In genomic region chr1:55051621-55052020, GRCh38 we compare ENCODE assay signal across 16 cellular contexts. TPM values are rescaled to one million over a fixed set of nuclear protein-coding genes. Genes with fewer than 3 reads are reported as not detected.
DNase-seq lines count a peak whose midpoint lies in the region; ATAC-seq and TF ChIP-seq lines count a peak whose summit lies in the region.
"Had no signal": no experiment of that assay in that cellular context is flagged by ENCODE, and none has a peak within 500 bp of the region (broad histone marks: within the 10 kb centered on the region; RNA-seq: fewer than 3 reads in every experiment).

No MANE protein-coding gene starts in this region.

- intact Hi-C loops in sciatic nerve (cut with DNase I), result no loop called here
- intact Hi-C loops in stomach (cut with DNase I; ENCODE audit: low total_unique reads), result no loop called here
- intact Hi-C loops in gastrocnemius medialis (cut with DNase I; ENCODE audit: low total_unique reads), result no loop called here

- H3K27me3 ChIP-seq in H7 (ENCODE audit: control insufficient read depth, insufficient read depth, low read length) (no peaks in the 10 kb centered on the region), stomach (no peaks in the 10 kb centered on the region), gastrocnemius medialis (no peaks in the 10 kb centered on the region)
- H3K27me3 ChIP-seq: BE2C had no signal

- POLR2A ChIA-PET in WTC11 (lab: Charles Lee), result no interaction called here

- no peak overlapping the region for H3K4me3 ChIP-seq in H7 (ENCODE audit: insufficient read depth, low read depth, low read length)
- no peak overlapping the region for H3K4me3 ChIP-seq in stomach
- no peak overlapping the region for H3K4me3 ChIP-seq in gastrocnemius medialis
- H3K4me3 ChIP-seq: A549 had no signal

- CTCF ChIA-PET in WTC11 (lab: Charles Lee), result interaction anchor here (1.1 kb wide), 1 partner anchor 107 kb away, joined by 3 read pairs; no protein-coding TSS in a partner anchor

- H3K9me3 Mint-ChIP-seq in WTC11, result no peaks in the 10 kb centered on the region
- H3K9me3 Mint-ChIP-seq: CD4-positive, alpha-beta memory T cell had no signal

- no peak for TF ChIP-seq EP300 in stomach (IDR thresholded peaks at IDR 0.05)

- no peaks in the 10 kb centered on the region for H3K9me3 ChIP-seq in stomach
- no peaks in the 10 kb centered on the region for H3K9me3 ChIP-seq in gastrocnemius medialis
- H3K9me3 ChIP-seq: A549, BE2C had no signal

- H3K4me1 ChIP-seq in stomach, result peaks cover 0 to 6% (median 0%) of the 10 kb centered on the region in 4 donors
- peaks cover 17 to 21% of the 10 kb centered on the region in 2 donors for H3K4me1 ChIP-seq in gastrocnemius medialis
- H3K4me1 ChIP-seq: A549 had no signal

- H3K36me3 ChIP-seq in H7 (replicated peaks; ENCODE audit: control insufficient read depth, insufficient read depth, low read length) (no peaks in the 10 kb centered on the region), stomach (no peaks in the 10 kb centered on the region), gastrocnemius medialis (no peaks in the 10 kb centered on the region)
- H3K36me3 ChIP-seq: BE2C had no signal

- no peak for TF ChIP-seq CTCF in WTC11 (IDR thresholded peaks at IDR 0.05)
- no peak for TF ChIP-seq CTCF in stomach (IDR thresholded peaks at IDR 0.05)
- no peak for TF ChIP-seq CTCF in gastrocnemius medialis (IDR thresholded peaks at IDR 0.05 in 4 of 5, conservative IDR thresholded peaks at IDR 0.05 in 1 of 5)

- DNase-seq in H7 (peak; percentile 26), WTC11 (ENCODE audit: low spot score) (no peak), mesenteric fat pad (ENCODE audit: low spot score) (peak; percentile 47), sciatic nerve (ENCODE audit: low spot score) (peak; percentile 33), stomach (no peak), gastrocnemius medialis (no peak), COR-L47 (lab: John Stamatoyannopoulos, UW) (no peak)
- DNase-seq: BE2C; CD4-positive, alpha-beta memory T cell; DMS153; DMS79 treated with DMSO at 0.1 percent for 48 hours; GDM1 had no signal

- H3K27ac ChIP-seq in stomach, result no peak overlapping the region
- no peak overlapping the region for H3K27ac ChIP-seq in gastrocnemius medialis
- H3K27ac ChIP-seq: A549, C4-2B had no signal

- 0 out of 2 replicates have a peak overlapping the region, but pooled peaks have one; percentile 74 for H3K27ac Mint-ChIP-seq in WTC11

- H3K36me3 Mint-ChIP-seq in WTC11, result peaks cover 29% of the 10 kb centered on the region
- H3K36me3 Mint-ChIP-seq: CD4-positive, alpha-beta memory T cell had no signal

- in situ Hi-C loops in gastrocnemius medialis (cut with MboI; ENCODE audit: low sequenced_read_pairs in 4 of 4), result no loop called here

- 0 out of 2 replicates have a peak, but pooled peaks cover 2% of the 10 kb centered on the region for H3K4me1 Mint-ChIP-seq in WTC11
- H3K4me1 Mint-ChIP-seq: CD4-positive, alpha-beta memory T cell had no signal

- 74 to 78% (median 76%) methylated on average over 9 of the region's 9 CpGs for WGBS in stomach, 5 donors

- H3K4me3 Mint-ChIP-seq in WTC11, result no peak overlapping the region
- H3K4me3 Mint-ChIP-seq: CD4-positive, alpha-beta memory T cell had no signal

- no peak for TF ChIP-seq POLR2A in stomach (IDR thresholded peaks at IDR 0.05)
- no peak for TF ChIP-seq POLR2A in gastrocnemius medialis (IDR thresholded peaks at IDR 0.05)

- H3K27me3 Mint-ChIP-seq in WTC11 (ENCODE audit: low read depth), result no peaks in the 10 kb centered on the region

- ATAC-seq in WTC11 (no peak), sciatic nerve (no peak), gastrocnemius medialis (no peak)
- ATAC-seq: A549 had no signal

TF ChIP-seq in WTC11, 78 proteins besides CTCF, POLR2A, EP300 and RAD21 (continues in another document):
- TF ChIP-seq IRF2 (CRISPR knock-in tag; IDR thresholded peaks at IDR 0.05; ENCODE audit: borderline replicate concordance, low read depth) (no peak), ZNF138 (CRISPR knock-in tag; conservative IDR thresholded peaks at IDR 0.05) (no peak), ESRRA (CRISPR knock-in tag; IDR thresholded peaks at IDR 0.05; ENCODE audit: borderline replicate concordance) (no peak), FOXJ3 (CRISPR knock-in tag; IDR thresholded peaks at IDR 0.05; ENCODE audit: borderline replicate concordance) (no peak), ZNF281 (CRISPR knock-in tag; IDR thresholded peaks at IDR 0.05) (no peak), SP1 (CRISPR knock-in tag; conservative IDR thresholded peaks at IDR 0.05) (no peak), EMX1 (CRISPR knock-in tag; IDR thresholded peaks at IDR 0.05) (no peak), ZNF219 (CRISPR knock-in tag; IDR thresholded peaks at IDR 0.05; ENCODE audit: borderline replicate concordance) (no peak), CREM (CRISPR knock-in tag; IDR thresholded peaks at IDR 0.05) (no peak), E2F5 (CRISPR knock-in tag; IDR thresholded peaks at IDR 0.05) (no peak), NFYB (CRISPR knock-in tag; conservative IDR thresholded peaks at IDR 0.05; ENCODE audit: low read depth) (no peak), ZNF532 (CRISPR knock-in tag; IDR thresholded peaks at IDR 0.05; ENCODE audit: borderline replicate concordance) (no peak), ATF1 (CRISPR knock-in tag; IDR thresholded peaks at IDR 0.05) (no peak), NR2C2 (CRISPR knock-in tag; IDR thresholded peaks at IDR 0.05) (no peak)

RNA-seq across cellular contexts. Expression of gene PCSK9, which starts 12.3 kb away (rescaled TPM):
- total RNA-seq in H7 (2014; rRNA removed; shearing (Covaris generic)), result 103 and 171 TPM in 2 replicates
- total RNA-seq in WTC11 (2021) (47.9 to 73.2 TPM (median 49.3 TPM) in 3 replicates), mesenteric fat pad (0.26 TPM), sciatic nerve (8.6 TPM), stomach (10 to 100 TPM in 1 of 5 donors, 1 to 10 TPM in 3, not detected in 1; 1.1 to 26.1 (median 2.2) TPM), gastrocnemius medialis (under 1 TPM in 1 of 4 donors, not detected in 3; 0.07 TPM)
- polyA plus RNA-seq in stomach, result 1 to 10 TPM in 2 of 3 donors, not detected in 1; 2.6 to 4.4 TPM
- total RNA-seq: CD4-positive, alpha-beta memory T cell had no signal
- polyA plus RNA-seq: CD4-positive, alpha-beta memory T cell had no signal

RNA-seq across cellular contexts. Expression of gene BSND, which starts 52.9 kb away (rescaled TPM):
- 0.30 and 0.62 TPM in 2 replicates for total RNA-seq in H7 (2014; rRNA removed; shearing (Covaris generic))
- total RNA-seq in WTC11 (2021) (0.30 to 0.42 TPM (median 0.37 TPM) in 3 replicates), mesenteric fat pad (not detected), sciatic nerve (not detected), stomach (not detected), gastrocnemius medialis (not detected)
- polyA plus RNA-seq in stomach, result not detected
- total RNA-seq: CD4-positive, alpha-beta memory T cell; HT1080 had no signal
- polyA plus RNA-seq: A549; AG04450; CD4-positive, alpha-beta memory T cell had no signal

Comparison
In these comparisons a context has a peak if more than half of its experiments do, and no peak if none do; other contexts are left out.
1. DNase-seq: peak in H7 (single experiment), mesenteric fat pad (single experiment) and sciatic nerve (single experiment); none in WTC11 (single experiment), stomach (single experiment), gastrocnemius medialis (0 of 2) and COR-L47 (single experiment).